1 cellular context compared by ENCODE assay signal in genomic region chr2:69643602-69644505, GRCh38.
TF ChIP-seq lines count a peak whose summit lies in the region.

Gene AAK1 (minus strand): TSS chr2:69643739. CDS start chr2:69643040, 699 bp downstream.

TF ChIP-seq in HepG2, 621 proteins besides CTCF, POLR2A, EP300 and RAD21 (continued from another document and continues in another):
- TF ChIP-seq PATZ1 (CRISPR knock-in tag; IDR thresholded peaks at IDR 0.05) (peak; percentile 62), ZNF430 (CRISPR knock-in tag; IDR thresholded peaks at IDR 0.05) (peak; percentile 73), HNRNPUL1 (IDR thresholded peaks at IDR 0.05; ENCODE audit: low read depth, low read length) (no peak), ATF7 (IDR thresholded peaks at IDR 0.05) (no peak), ATF7 (CRISPR knock-in tag; IDR thresholded peaks at IDR 0.05) (peak; percentile 59; the same call in 1 of the 2 replicates), HNF4G (IDR thresholded peaks at IDR 0.05; ENCODE audit: borderline replicate concordance, low read depth, low read length) (no peak), HNF4G (CRISPR knock-in tag; IDR thresholded peaks at IDR 0.05; ENCODE audit: borderline replicate concordance, low read depth) (no peak), PLSCR1 (CRISPR knock-in tag; IDR thresholded peaks at IDR 0.05; ENCODE audit: borderline replicate concordance) (no peak), FLYWCH1 (CRISPR knock-in tag; IDR thresholded peaks at IDR 0.05) (no peak), RERE (CRISPR knock-in tag; IDR thresholded peaks at IDR 0.05; ENCODE audit: low read depth) (0 out of 2 replicates have a peak, but pooled peaks have one; percentile 9), RBM22 (optimal IDR thresholded peaks at IDR 0.05; ENCODE audit: low read length) (no peak), THAP8 (CRISPR knock-in tag; IDR thresholded peaks at IDR 0.05; ENCODE audit: borderline replicate concordance) (peak; percentile 37; the same call in 1 of the 2 replicates), ZNF263 (CRISPR knock-in tag; IDR thresholded peaks at IDR 0.05) (no peak), ZFP82 (CRISPR knock-in tag; IDR thresholded peaks at IDR 0.05; ENCODE audit: borderline replicate concordance) (0 out of 2 replicates have a peak, but pooled peaks have one; percentile 74), ZNF576 (CRISPR knock-in tag; IDR thresholded peaks at IDR 0.05) (no peak), ETV6 (CRISPR knock-in tag; conservative IDR thresholded peaks at IDR 0.05) (no peak; the same call in 1 of the 2 replicates), ZFP91 (CRISPR knock-in tag; IDR thresholded peaks at IDR 0.05; ENCODE audit: borderline replicate concordance) (no peak; the same call in 1 of the 2 replicates), FOSL2 (CRISPR knock-in tag; IDR thresholded peaks at IDR 0.05) (peak; percentile 52; the same call in 1 of the 2 replicates), CERS6 (CRISPR knock-in tag; IDR thresholded peaks at IDR 0.05) (no peak), ISL2 (CRISPR knock-in tag; IDR thresholded peaks at IDR 0.05) (no peak), ZNF513 (CRISPR knock-in tag; conservative IDR thresholded peaks at IDR 0.05) (no peak), NKX3-1 (CRISPR knock-in tag; IDR thresholded peaks at IDR 0.05) (no peak), HOMEZ (CRISPR knock-in tag; IDR thresholded peaks at IDR 0.05; ENCODE audit: low read depth) (no peak), ZNF230 (CRISPR knock-in tag; IDR thresholded peaks at IDR 0.05) (peak; percentile 92), ZNF605 (CRISPR knock-in tag; IDR thresholded peaks at IDR 0.05) (peak; percentile 63; the same call in 1 of the 2 replicates), U2AF2 (IDR thresholded peaks at IDR 0.05; ENCODE audit: low read depth, low read length) (no peak), ZNF749 (CRISPR knock-in tag; IDR thresholded peaks at IDR 0.05; ENCODE audit: borderline replicate concordance) (no peak), ZUFSP (CRISPR knock-in tag; IDR thresholded peaks at IDR 0.05; ENCODE audit: borderline replicate concordance) (no peak), NCOA5 (CRISPR knock-in tag; IDR thresholded peaks at IDR 0.05) (no peak), RNF2 (conservative IDR thresholded peaks at IDR 0.05; ENCODE audit: low read depth) (no peak), ZNF121 (CRISPR knock-in tag; IDR thresholded peaks at IDR 0.05) (0 out of 2 replicates have a peak, but pooled peaks have one; percentile 19), ZNF20 (CRISPR knock-in tag; IDR thresholded peaks at IDR 0.05) (peak; percentile 56; the same call in 1 of the 2 replicates), ZFP36 (IDR thresholded peaks at IDR 0.05; ENCODE audit: borderline replicate concordance, low read depth, low read length, partially characterized antibody) (no peak), JDP2 (CRISPR knock-in tag; IDR thresholded peaks at IDR 0.05; ENCODE audit: borderline replicate concordance) (no peak), MAF1 (CRISPR knock-in tag; IDR thresholded peaks at IDR 0.05; ENCODE audit: borderline replicate concordance) (0 out of 2 replicates have a peak, but pooled peaks have one; percentile 65), ZNF775 (CRISPR knock-in tag; IDR thresholded peaks at IDR 0.05; ENCODE audit: borderline replicate concordance) (no peak), TFE3 (CRISPR knock-in tag; IDR thresholded peaks at IDR 0.05) (peak; percentile 56; the same call in 1 of the 2 replicates), MTF2 (CRISPR knock-in tag; IDR thresholded peaks at IDR 0.05; ENCODE audit: borderline replicate concordance) (no peak), TOE1 (CRISPR knock-in tag; IDR thresholded peaks at IDR 0.05) (no peak), ZC3H4 (CRISPR knock-in tag; IDR thresholded peaks at IDR 0.05; ENCODE audit: borderline replicate concordance) (peak; percentile 68), ZNF362 (CRISPR knock-in tag; IDR thresholded peaks at IDR 0.05; ENCODE audit: borderline replicate concordance) (peak; percentile 14; the same call in 1 of the 2 replicates)
